18 cellular contexts compared by ENCODE assay signal in genomic region chr3:60027335-60027734, GRCh38.
"Had no signal": no experiment of that assay in that cellular context is flagged by ENCODE, and none has a peak within 500 bp of the region (broad histone marks: within the 10 kb centered on the region; RNA-seq: fewer than 3 reads in every experiment).

No MANE protein-coding gene starts in this region.

- H3K9me2 ChIP-seq: SK-N-SH had no signal

- H3K9me3 Mint-ChIP-seq: dendritic cell treated with granulocyte-macrophage colony-stimulating factor and Interleukin-4, amounts not matched to agents 40 ng/mL and 50 ng/mL, for 4 days; neural progenitor cell had no signal

- H3K9me3 ChIP-seq: esophagus squamous epithelium, heart right ventricle, SK-N-SH, tibial artery had no signal

- H3K36me3 ChIP-seq: cardiac muscle cell, esophagus squamous epithelium, heart right ventricle, neural progenitor cell, tibial artery had no signal

- H3K27me3 ChIP-seq: cardiac muscle cell, esophagus squamous epithelium, heart right ventricle, neural progenitor cell, tibial artery had no signal

- H2AFZ ChIP-seq: neural progenitor cell had no signal

- H3K27ac Mint-ChIP-seq: activated CD8-positive, alpha-beta T cell treated with anti-CD3 and anti-CD28 coated beads for 36 hours; activated naive CD8-positive, alpha-beta T cell; dendritic cell treated with granulocyte-macrophage colony-stimulating factor and Interleukin-4, amounts not matched to agents 40 ng/mL and 50 ng/mL, for 4 days; neural progenitor cell; progenitor cell of endocrine pancreas had no signal

- H3K27me3 Mint-ChIP-seq: activated CD8-positive, alpha-beta T cell treated with anti-CD3 and anti-CD28 coated beads for 36 hours; activated naive CD8-positive, alpha-beta T cell; dendritic cell treated with granulocyte-macrophage colony-stimulating factor and Interleukin-4, amounts not matched to agents 40 ng/mL and 50 ng/mL, for 4 days; progenitor cell of endocrine pancreas had no signal

- H3K27ac ChIP-seq: cardiac muscle cell, esophagus squamous epithelium, heart right ventricle, neural progenitor cell, tibial artery had no signal

- H3K4me3 Mint-ChIP-seq: activated CD8-positive, alpha-beta T cell treated with anti-CD3 and anti-CD28 coated beads for 36 hours; activated naive CD8-positive, alpha-beta T cell; dendritic cell treated with granulocyte-macrophage colony-stimulating factor and Interleukin-4, amounts not matched to agents 40 ng/mL and 50 ng/mL, for 4 days; neural progenitor cell had no signal

- H3K36me3 Mint-ChIP-seq: neural progenitor cell had no signal

- ATAC-seq: activated CD8-positive, alpha-beta T cell treated with anti-CD3 and anti-CD28 coated beads for 36 hours; heart right ventricle; left ventricle myocardium superior had no signal

- DNase-seq: activated CD8-positive, alpha-beta T cell treated with anti-CD3 and anti-CD28 coated beads for 36 hours; amygdala; effector CD8-positive, alpha-beta T cell; esophagus squamous epithelium; heart right ventricle; left ventricle myocardium superior; SK-N-SH; stimulated activated CD4-positive, alpha-beta T cell treated with anti-CD3 and anti-CD28 coated beads, Interleukin-12 subunit alpha, Interleukin-12 subunit beta, amount 100 ng/mL, for 4 hours; stimulated activated CD4-positive, alpha-beta T cell treated with anti-CD3 and anti-CD28 coated beads, Interleukin-1b, Interleukin-23, amount 100 ng/mL, for 48 hours; stimulated activated CD8-positive, alpha-beta memory T cell treated with anti-CD3 and anti-CD28 coated beads, Interleukin-4, amount 100 ng/mL, for 48 hours; stimulated activated naive CD4-positive, alpha-beta T cell; substantia nigra; tibial artery had no signal

- H3K4me2 ChIP-seq: neural progenitor cell, SK-N-SH had no signal

- H3K9ac ChIP-seq: neural progenitor cell, SK-N-SH had no signal

- H3K4me3 ChIP-seq: cardiac muscle cell, esophagus squamous epithelium, heart right ventricle, neural progenitor cell, tibial artery had no signal

- H3K4me1 Mint-ChIP-seq: neural progenitor cell had no signal
